Comparison of ENCODE assay signal across 1 cellular context in the genomic region with DNA sequence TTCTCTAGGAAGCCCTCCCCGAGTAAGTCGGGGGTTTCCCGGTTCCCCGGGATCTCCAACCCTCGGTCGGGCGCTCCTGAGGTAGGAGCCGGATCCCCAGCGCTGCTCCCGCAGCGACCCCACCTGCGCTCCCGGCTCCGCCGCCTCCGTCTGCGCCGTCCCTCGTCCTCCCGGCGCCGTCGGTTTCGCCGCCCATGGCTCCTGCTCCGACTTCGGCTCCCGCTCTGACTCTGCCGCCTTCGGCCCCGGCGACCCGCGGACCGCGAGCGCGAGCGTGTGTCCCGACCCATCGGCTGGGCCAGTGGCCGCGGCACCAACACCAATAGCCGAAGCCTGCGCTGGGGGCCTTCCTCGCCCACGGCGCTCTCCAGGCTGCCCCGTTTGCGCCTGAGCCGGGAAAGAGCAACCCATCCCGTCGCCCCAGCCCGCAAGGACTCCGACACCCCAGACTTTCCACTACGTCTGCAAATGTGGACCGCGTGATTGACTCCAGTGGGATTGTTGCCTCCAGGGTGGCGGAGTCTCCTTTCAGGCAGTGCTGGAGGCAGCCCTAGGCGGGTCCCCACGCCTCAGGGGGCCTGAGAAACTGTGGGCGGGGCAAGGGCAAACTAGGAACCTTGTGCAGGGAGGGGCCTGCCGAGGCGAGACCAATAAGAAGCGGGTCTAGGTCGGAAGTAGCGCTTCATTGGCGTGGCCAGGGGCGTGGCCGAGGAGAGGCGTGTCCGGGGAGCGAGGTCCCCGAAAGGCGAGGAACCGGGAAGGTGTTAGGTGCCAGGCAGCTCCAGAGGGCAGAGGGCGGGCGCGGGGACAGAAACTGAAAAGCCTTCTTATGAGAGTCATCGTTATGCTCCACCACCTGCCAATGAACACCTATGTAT.
TF ChIP-seq lines count a peak whose summit lies in the region.

TSS of gene CACTIN (minus strand) at position 318 of the 878 bp plus-strand sequence. CDS start at position 290, 28 bp downstream.

TF ChIP-seq in HepG2, 621 proteins besides CTCF, POLR2A, EP300 and RAD21 (continued from another document):
- TF ChIP-seq LBX2 (CRISPR knock-in tag; IDR thresholded peaks at IDR 0.05; ENCODE audit: borderline replicate concordance) (no peak), ZNF30 (CRISPR knock-in tag; IDR thresholded peaks at IDR 0.05) (0 out of 2 replicates have a peak, but pooled peaks have one; percentile 27), GTF3A (CRISPR knock-in tag; conservative IDR thresholded peaks at IDR 0.05) (0 out of 2 replicates have a peak, but pooled peaks have one; percentile 39), ZNF3 (CRISPR knock-in tag; IDR thresholded peaks at IDR 0.05) (no peak), ZNF33B (CRISPR knock-in tag; IDR thresholded peaks at IDR 0.05) (no peak), ZNF761 (CRISPR knock-in tag; conservative IDR thresholded peaks at IDR 0.05) (0 out of 2 replicates have a peak, but pooled peaks have one; percentile 26), GLMP (CRISPR knock-in tag; IDR thresholded peaks at IDR 0.05; ENCODE audit: borderline replicate concordance) (no peak), ZNF883 (CRISPR knock-in tag; IDR thresholded peaks at IDR 0.05; ENCODE audit: not compliant biosample characterization) (no peak), DPF2 (CRISPR knock-in tag; IDR thresholded peaks at IDR 0.05; ENCODE audit: borderline replicate concordance, low read depth) (no peak), PBX2 (CRISPR knock-in tag; IDR thresholded peaks at IDR 0.05) (no peak), DR1 (CRISPR knock-in tag; IDR thresholded peaks at IDR 0.05) (peak; percentile 81; the same call in 1 of the 2 replicates), ZKSCAN8 (CRISPR knock-in tag; IDR thresholded peaks at IDR 0.05; ENCODE audit: borderline replicate concordance) (peak; percentile 67; the same call in 1 of the 2 replicates), CAMTA2 (CRISPR knock-in tag; IDR thresholded peaks at IDR 0.05; ENCODE audit: borderline replicate concordance) (no peak; the same call in 1 of the 2 replicates), XBP1 (CRISPR knock-in tag; IDR thresholded peaks at IDR 0.05) (no peak), ZBTB37 (CRISPR knock-in tag; IDR thresholded peaks at IDR 0.05) (no peak), ZNF230 (CRISPR knock-in tag; IDR thresholded peaks at IDR 0.05) (0 out of 2 replicates have a peak, but pooled peaks have one; percentile 34), ZC3H13 (CRISPR knock-in tag; IDR thresholded peaks at IDR 0.05) (0 out of 2 replicates have a peak, but pooled peaks have one; percentile 59), ZNF138 (CRISPR knock-in tag; IDR thresholded peaks at IDR 0.05; ENCODE audit: low read depth) (peak; percentile 87; the same call in 1 of the 2 replicates), IKZF4 (CRISPR knock-in tag; IDR thresholded peaks at IDR 0.05; ENCODE audit: borderline replicate concordance, low read depth, not compliant biosample characterization) (no peak), XRCC5 (optimal IDR thresholded peaks at IDR 0.05; ENCODE audit: low read length) (peak; percentile 83)
- TF ChIP-seq, protein P1, sequence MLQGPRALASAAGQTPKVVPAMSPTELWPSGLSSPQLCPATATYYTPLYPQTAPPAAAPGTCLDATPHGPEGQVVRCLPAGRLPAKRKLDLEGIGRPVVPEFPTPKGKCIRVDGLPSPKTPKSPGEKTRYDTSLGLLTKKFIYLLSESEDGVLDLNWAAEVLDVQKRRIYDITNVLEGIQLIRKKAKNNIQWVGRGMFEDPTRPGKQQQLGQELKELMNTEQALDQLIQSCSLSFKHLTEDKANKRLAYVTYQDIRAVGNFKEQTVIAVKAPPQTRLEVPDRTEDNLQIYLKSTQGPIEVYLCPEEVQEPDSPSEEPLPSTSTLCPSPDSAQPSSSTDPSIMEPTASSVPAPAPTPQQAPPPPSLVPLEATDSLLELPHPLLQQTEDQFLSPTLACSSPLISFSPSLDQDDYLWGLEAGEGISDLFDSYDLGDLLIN (CRISPR knock-in tag; IDR thresholded peaks at IDR 0.05; ENCODE audit: borderline replicate concordance): no peak
- TF ChIP-seq, protein P2, sequence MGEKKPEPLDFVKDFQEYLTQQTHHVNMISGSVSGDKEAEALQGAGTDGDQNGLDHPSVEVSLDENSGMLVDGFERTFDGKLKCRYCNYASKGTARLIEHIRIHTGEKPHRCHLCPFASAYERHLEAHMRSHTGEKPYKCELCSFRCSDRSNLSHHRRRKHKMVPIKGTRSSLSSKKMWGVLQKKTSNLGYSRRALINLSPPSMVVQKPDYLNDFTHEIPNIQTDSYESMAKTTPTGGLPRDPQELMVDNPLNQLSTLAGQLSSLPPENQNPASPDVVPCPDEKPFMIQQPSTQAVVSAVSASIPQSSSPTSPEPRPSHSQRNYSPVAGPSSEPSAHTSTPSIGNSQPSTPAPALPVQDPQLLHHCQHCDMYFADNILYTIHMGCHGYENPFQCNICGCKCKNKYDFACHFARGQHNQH (CRISPR knock-in tag; IDR thresholded peaks at IDR 0.05): peak; percentile 88; the same call in 1 of the 2 replicates
- TF ChIP-seq, protein P3, sequence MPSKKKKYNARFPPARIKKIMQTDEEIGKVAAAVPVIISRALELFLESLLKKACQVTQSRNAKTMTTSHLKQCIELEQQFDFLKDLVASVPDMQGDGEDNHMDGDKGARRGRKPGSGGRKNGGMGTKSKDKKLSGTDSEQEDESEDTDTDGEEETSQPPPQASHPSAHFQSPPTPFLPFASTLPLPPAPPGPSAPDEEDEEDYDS (CRISPR knock-in tag; IDR thresholded peaks at IDR 0.05): peak; percentile 87
